ENCODE assay signal across 8 cellular contexts in genomic region chr16:3094289-3095027, GRCh38. TPM values are rescaled to one million over a fixed set of nuclear protein-coding genes. Genes with fewer than 3 reads are reported as not detected.
DNase-seq lines count a peak whose midpoint lies in the region; ATAC-seq and TF ChIP-seq lines count a peak whose summit lies in the region.

No MANE protein-coding gene starts in this region.

- H3K36me3 Mint-ChIP-seq in activated CD8-positive, alpha-beta T cell treated with anti-CD3 and anti-CD28 coated beads for 36 hours (ENCODE audit: low read depth): no peaks in the 10 kb centered on the region

- POLR2A ChIA-PET in activated CD8-positive, alpha-beta T cell treated with anti-CD3 and anti-CD28 coated beads for 36 hours (lab: Charles Lee): interaction anchor here (1.0 kb wide), 1 partner anchor 19 kb away, joined by 5 read pairs; no protein-coding TSS in a partner anchor

- peak overlapping the region; percentile 75 for H3K27ac Mint-ChIP-seq in activated CD8-positive, alpha-beta T cell treated with anti-CD3 and anti-CD28 coated beads for 36 hours

- H3K4me3 ChIP-seq in left ventricle myocardium inferior: no peak overlapping the region

- H3K9me3 Mint-ChIP-seq in activated CD8-positive, alpha-beta T cell treated with anti-CD3 and anti-CD28 coated beads for 36 hours: no peaks in the 10 kb centered on the region

- no peak overlapping the region for H3K27ac ChIP-seq in left ventricle myocardium inferior (replicated peaks)

- no peak overlapping the region for H3K4me3 Mint-ChIP-seq in activated CD8-positive, alpha-beta T cell treated with anti-CD3 and anti-CD28 coated beads for 36 hours

- no peaks in the 10 kb centered on the region for H3K27me3 Mint-ChIP-seq in activated CD8-positive, alpha-beta T cell treated with anti-CD3 and anti-CD28 coated beads for 36 hours

- peaks cover 33% of the 10 kb centered on the region for H3K27me3 ChIP-seq in left ventricle myocardium inferior (ENCODE audit: low read depth)

- no peak for DNase-seq in left ventricle myocardium inferior
- DNase-seq in left ventricle myocardium superior: no peak
- DNase-seq in NCI-H146 treated with DMSO at 0.1 percent for 48 hours (lab: John Stamatoyannopoulos, UW; ENCODE audit: unreplicated experiment): peak; percentile 25
- DNase-seq in activated CD8-positive, alpha-beta T cell treated with anti-CD3 and anti-CD28 coated beads for 36 hours: peak; percentile 78
- DNase-seq in glomerular visceral epithelial cell (ENCODE audit: extremely low spot score): peak; percentile 32
- DNase-seq in stimulated activated naive CD8-positive, alpha-beta T cell treated with anti-CD3 and anti-CD28 coated beads, Interleukin-15, Interleukin-2, amounts not matched to agents 100 U/mL and 50 U/mL, for 24 hours: peak; percentile 60
- DNase-seq in NCI-H1105 treated with DMSO at 0.1 percent for 48 hours (lab: John Stamatoyannopoulos, UW): no peak

- ATAC-seq in left ventricle myocardium superior: no peak
- ATAC-seq in activated CD8-positive, alpha-beta T cell treated with anti-CD3 and anti-CD28 coated beads for 36 hours: peak; percentile 53
- ATAC-seq in stimulated activated naive CD8-positive, alpha-beta T cell treated with anti-CD3 and anti-CD28 coated beads, Interleukin-15, Interleukin-2, amounts not matched to agents 100 U/mL and 50 U/mL, for 24 hours: peak; percentile 22
- no peak for ATAC-seq in GM19463 (IDR thresholded peaks at IDR 0.05; ENCODE audit: unreplicated experiment)

- no peaks in the 10 kb centered on the region for H3K36me3 ChIP-seq in left ventricle myocardium inferior

- peaks cover 31% of the 10 kb centered on the region for H3K4me1 Mint-ChIP-seq in activated CD8-positive, alpha-beta T cell treated with anti-CD3 and anti-CD28 coated beads for 36 hours (ENCODE audit: low read depth)

- CTCF ChIA-PET in activated CD8-positive, alpha-beta T cell treated with anti-CD3 and anti-CD28 coated beads for 36 hours (lab: Charles Lee): interaction anchor here (0.7 to 23.9 kb wide), 10 partner anchors 7 to 64 kb away, joined by 3 to 376 read pairs (median 3); partner anchors contain the start of gene ZNF213

- peak; percentile 57 for TF ChIP-seq CTCF in left ventricle myocardium inferior (IDR thresholded peaks at IDR 0.05; ENCODE audit: borderline replicate concordance)
- TF ChIP-seq CTCF in activated CD8-positive, alpha-beta T cell treated with anti-CD3 and anti-CD28 coated beads for 36 hours (IDR thresholded peaks at IDR 0.05): peak; percentile 79

- intact Hi-C loops in left ventricle myocardium inferior (cut with micrococcal nuclease) (no loop called here), left ventricle myocardium superior (cut with micrococcal nuclease) (no loop called here)
- intact Hi-C loops in activated CD8-positive, alpha-beta T cell treated with anti-CD3 and anti-CD28 coated beads for 36 hours (cut with micrococcal nuclease): loop anchor here (5.0 kb wide), 1 partner anchor 33 kb away; no protein-coding TSS in a partner anchor

- peaks cover 1% of the 10 kb centered on the region for H3K4me1 ChIP-seq in left ventricle myocardium inferior

- no peaks in the 10 kb centered on the region for H3K9me3 ChIP-seq in left ventricle myocardium inferior (replicated peaks)

RNA-seq across cellular contexts. Expression of gene ZSCAN10, which starts 4.6 kb away (rescaled TPM):
- total RNA-seq in left ventricle myocardium inferior (not detected), left ventricle myocardium superior (not detected)
- total RNA-seq in activated CD8-positive, alpha-beta T cell treated with anti-CD3 and anti-CD28 coated beads for 36 hours: under 1 TPM; 0.09 to 0.25 TPM

RNA-seq across cellular contexts. Expression of gene ZNF205, which starts 17.9 kb away (rescaled TPM):
- total RNA-seq in left ventricle myocardium inferior: 8.0 TPM
- total RNA-seq in left ventricle myocardium superior: 8.8 TPM
- total RNA-seq in activated CD8-positive, alpha-beta T cell treated with anti-CD3 and anti-CD28 coated beads for 36 hours: not detected

RNA-seq across cellular contexts. Expression of gene IL32, which starts 29.0 kb away (rescaled TPM):
- total RNA-seq in left ventricle myocardium inferior (36.3 TPM), left ventricle myocardium superior (46.0 TPM)
- 100 to 1,000 TPM; 971 to 974 TPM for total RNA-seq in activated CD8-positive, alpha-beta T cell treated with anti-CD3 and anti-CD28 coated beads for 36 hours

RNA-seq across cellular contexts. Expression of gene ZNF213, which starts 40.4 kb away (rescaled TPM):
- total RNA-seq in left ventricle myocardium inferior (6.2 TPM), left ventricle myocardium superior (7.1 TPM)
- total RNA-seq in activated CD8-positive, alpha-beta T cell treated with anti-CD3 and anti-CD28 coated beads for 36 hours: 1 to 10 TPM; 6.1 to 7.5 TPM

RNA-seq across cellular contexts. Expression of gene MMP25, which starts 48.1 kb away (rescaled TPM):
- total RNA-seq in left ventricle myocardium inferior (1.2 TPM), left ventricle myocardium superior (2.8 TPM)
- 1 to 10 TPM; 1.1 to 1.5 TPM for total RNA-seq in activated CD8-positive, alpha-beta T cell treated with anti-CD3 and anti-CD28 coated beads for 36 hours

Comparison
In these comparisons a context has a peak if more than half of its experiments do, and no peak if none do; other contexts are left out.
1. DNase-seq: peak in NCI-H146 treated with DMSO at 0.1 percent for 48 hours (single experiment), activated CD8-positive, alpha-beta T cell treated with anti-CD3 and anti-CD28 coated beads for 36 hours (single experiment), glomerular visceral epithelial cell (single experiment) and stimulated activated naive CD8-positive, alpha-beta T cell treated with anti-CD3 and anti-CD28 coated beads, Interleukin-15, Interleukin-2, amounts not matched to agents 100 U/mL and 50 U/mL, for 24 hours (single experiment); none in left ventricle myocardium inferior (single experiment), left ventricle myocardium superior (single experiment) and NCI-H1105 treated with DMSO at 0.1 percent for 48 hours (single experiment).
2. ATAC-seq: peak in activated CD8-positive, alpha-beta T cell treated with anti-CD3 and anti-CD28 coated beads for 36 hours (single experiment) and stimulated activated naive CD8-positive, alpha-beta T cell treated with anti-CD3 and anti-CD28 coated beads, Interleukin-15, Interleukin-2, amounts not matched to agents 100 U/mL and 50 U/mL, for 24 hours (single experiment); none in left ventricle myocardium superior (single experiment) and GM19463 (single experiment).
3. RNA of gene IL32, which starts 29.0 kb away (total RNA-seq): 971 to 974 TPM in activated CD8-positive, alpha-beta T cell treated with anti-CD3 and anti-CD28 coated beads for 36 hours; 46.0 TPM in left ventricle myocardium superior (single experiment) and 36.3 TPM in left ventricle myocardium inferior (single experiment); every median in the first group is over 10 times any median in the second.